In genomic region chr6:16514249-16514648, GRCh38 we compare ENCODE assay signal across 8 cellular contexts.
A peak's percentile ranks its signal among the peaks of the same experiment; 100 is the strongest.
DNase-seq lines count a peak whose midpoint lies in the region; ATAC-seq, FAIRE-seq and TF ChIP-seq lines count a peak whose summit lies in the region.

No MANE protein-coding gene starts in this region.

- H3K4me1 ChIP-seq in HepG2 (ENCODE audit: insufficient read depth, low read length) = peaks cover 20% of the 10 kb centered on the region
- peaks cover 39% of the 10 kb centered on the region for H3K4me1 ChIP-seq in upper lobe of right lung

- no peak for TF ChIP-seq POLR2A in GM12892 (IDR thresholded peaks at IDR 0.05; ENCODE audit: low read depth, low read length)
- no peak for TF ChIP-seq POLR2A in HepG2 (IDR thresholded peaks at IDR 0.05; ENCODE audit: insufficient read depth in 1 of 2, low read depth in 2 of 2, low read length in 2 of 2)

- H3K9me3 ChIP-seq in HepG2 (ENCODE audit: low read length) = no peaks in the 10 kb centered on the region
- no peaks in the 10 kb centered on the region for H3K9me3 ChIP-seq in upper lobe of right lung

- peak; percentile 37 for TF ChIP-seq CTCF in RWPE1 (conservative IDR thresholded peaks at IDR 0.05; ENCODE audit: low read depth)
- peak; percentile 64 for TF ChIP-seq CTCF in cardiac fibroblast (IDR thresholded peaks at IDR 0.05; ENCODE audit: low read depth, low read length)
- TF ChIP-seq CTCF in HepG2 (CRISPR knock-in tag; IDR thresholded peaks at IDR 0.05) = peak; percentile 43; the same call in 1 of the 2 replicates
- TF ChIP-seq CTCF in upper lobe of right lung (IDR thresholded peaks at IDR 0.05) = peak; percentile 40

- 89% methylated on average over 8 of the region's 8 CpGs for WGBS in HepG2 (ENCODE audit: low lambda C conversion rate)

- TF ChIP-seq EP300 in HepG2 (IDR thresholded peaks at IDR 0.05; ENCODE audit: low read depth in 2 of 2, low read length in 2 of 2) (no peak), HepG2 (CRISPR knock-in tag; IDR thresholded peaks at IDR 0.05; ENCODE audit: borderline replicate concordance) (no peak)

- H3K4me2 ChIP-seq in HepG2 (ENCODE audit: low read depth, low read length) = no peak overlapping the region

- H3K9ac ChIP-seq in HepG2 (ENCODE audit: insufficient read depth, low read depth, low read length) = no peak overlapping the region

- no peak for TF ChIP-seq RAD21 in HepG2 (CRISPR knock-in tag; IDR thresholded peaks at IDR 0.05)

- H3K27me3 ChIP-seq in HepG2 (ENCODE audit: control insufficient read depth in 1 of 2, insufficient read depth in 2 of 2, low read length in 2 of 2) (no peaks in the 10 kb centered on the region), upper lobe of right lung (no peaks in the 10 kb centered on the region)

- POLR2A ChIA-PET in RWPE1 (lab: Yijun Ruan, JAX; ENCODE audit: low non-redundant PET) = no interaction called here
- POLR2A ChIA-PET in HepG2 (lab: Yijun Ruan, JAX) = no interaction called here

- CTCF ChIA-PET in RWPE1 (lab: Yijun Ruan, JAX) (interaction anchor here (0.7 to 1.4 kb wide), 4 partner anchors 9 to 308 kb away, joined by 3 to 5 read pairs (median 3); no protein-coding TSS in a partner anchor), HepG2 (lab: Yijun Ruan, JAX; ENCODE audit: low intra/inter-chr PET ratio, low total read pairs) (interaction anchor here (0.9 to 1.1 kb wide), 2 partner anchors 246 to 247 kb away, joined by 3 to 4 read pairs; partner anchors contain the start of gene ATXN1)

- intact Hi-C loops in HepG2 (cut with micrococcal nuclease; ENCODE audit: unreplicated experiment) (no loop called here), upper lobe of right lung (cut with DNase I) (no loop called here)

- in situ Hi-C loops in HepG2 (cut with HindIII; ENCODE audit: extremely low pct_ligation_motif_present, low pct_unique_long_range_greater_than_20kb) = loop anchor here (5.0 to 25.0 kb wide), 2 partner anchors 248 to 448 kb away; partner anchors contain the start of gene ATXN1

- H4K20me1 ChIP-seq in HepG2 (ENCODE audit: insufficient read depth, low read length) = peaks cover 6% of the 10 kb centered on the region; the same call in 1 of the 2 replicates

- H3K27ac ChIP-seq in RWPE1 (no peak overlapping the region), HepG2 (ENCODE audit: extremely low read length, insufficient read depth, low read length) (no peak overlapping the region), upper lobe of right lung (no peak overlapping the region)

- H3K4me3 ChIP-seq in cardiac fibroblast (replicated peaks in 1 of 2; ENCODE audit: low read depth in 2 of 2, low read length in 2 of 2) (no peak overlapping the region), HepG2 (replicated peaks in 1 of 3; ENCODE audit: insufficient read depth in 1 of 3, low read depth in 2 of 3, low read length in 3 of 3) (no peak overlapping the region), upper lobe of right lung (no peak overlapping the region)

- H3K79me2 ChIP-seq in HepG2 (ENCODE audit: insufficient read depth, low read length) = no peaks in the 10 kb centered on the region

- H2AFZ ChIP-seq in HepG2 (ENCODE audit: low read length) = no peak overlapping the region

- H3K36me3 ChIP-seq in HepG2 (replicated peaks in 1 of 2; ENCODE audit: control insufficient read depth in 1 of 2, insufficient read depth in 2 of 2, low read length in 2 of 2) (peaks cover 1 to 19% of the 10 kb centered on the region in 2 experiments; a peak in 3 of 5 replicates), upper lobe of right lung (peaks cover 3% of the 10 kb centered on the region)

- ATAC-seq in HepG2 = peak; percentile 44
- ATAC-seq in upper lobe of right lung = peak; percentile 28

- DNase-seq in AG20443 (ENCODE audit: low spot score) (peak; percentile 64), GM12892 (ENCODE audit: insufficient read length) (no peak), RWPE1 (ENCODE audit: low spot score) (peak; percentile 33), cardiac fibroblast (ENCODE audit: low read depth in 2 of 2) (peak; percentile 81), HepG2 (ENCODE audit: low spot score) (peak; percentile 28), upper lobe of right lung (no peak), NCI-H1694 (lab: John Stamatoyannopoulos, UW) (no peak), cerebellar nuclear complex (lab: John Stamatoyannopoulos, UW) (no peak)

- no TSS peak for BruUV-seq in HepG2 (replicated peaks; lab: Mats Ljungman, UMichigan)

- FAIRE-seq in GM12892 (lab: Jason Lieb, UNC) (peak; percentile 84), HepG2 (lab: Jason Lieb, UNC) (peak; percentile 77)

TF ChIP-seq in HepG2, 621 proteins besides CTCF, POLR2A, EP300 and RAD21:
- peak; percentile 33; the same call in 1 of the 2 replicates for TF ChIP-seq SMC3 (IDR thresholded peaks at IDR 0.05; ENCODE audit: low read length)
- TF ChIP-seq STAG1 (CRISPR knock-in tag; IDR thresholded peaks at IDR 0.05) = peak; percentile 52
- TF ChIP-seq TRAFD1 (CRISPR knock-in tag; IDR thresholded peaks at IDR 0.05; ENCODE audit: borderline replicate concordance) = no peak
- TF ChIP-seq ZNF274 (CRISPR knock-in tag; IDR thresholded peaks at IDR 0.05) = no peak

Comparison
In these comparisons a context has a peak if more than half of its experiments do, and no peak if none do; other contexts are left out.
1. DNase-seq: peak in AG20443 (single experiment), RWPE1 (single experiment), cardiac fibroblast (2 of 2) and HepG2 (single experiment); none in GM12892 (single experiment), upper lobe of right lung (single experiment), NCI-H1694 (single experiment) and cerebellar nuclear complex (0 of 2).
2. Peak in every context shown above with its lines, with median percentiles within 50 percentile points of each other: CTCF ChIP-seq.